27 cellular contexts compared by ENCODE assay signal in genomic region chr5:75031366-75031765, GRCh38.
"Had no signal": no experiment of that assay in that cellular context is flagged by ENCODE, and none has a peak within 500 bp of the region (broad histone marks: within the 10 kb centered on the region; RNA-seq: fewer than 3 reads in every experiment).

No MANE protein-coding gene starts in this region.

- H3K27ac ChIP-seq: adrenal gland, coronary artery, SJSA1 had no signal

- H3K4me3 Mint-ChIP-seq: activated CD4-positive, alpha-beta memory T cell treated with anti-CD3 and anti-CD28 coated beads for 36 hours; activated CD4-positive, alpha-beta T cell treated with anti-CD3 and anti-CD28 coated beads, Interleukin-2, amount 10 ng/mL, durations not matched to agents 7 days and 5 days; activated naive CD4-positive, alpha-beta T cell treated with anti-CD3 and anti-CD28 coated beads for 36 hours; activated naive CD8-positive, alpha-beta T cell treated with anti-CD3 and anti-CD28 coated beads, Interleukin-2, amount 10 ng/mL, durations not matched to agents 7 days and 5 days; activated T-helper 17 cell treated with anti-CD3 and anti-CD28 coated beads, Interleukin-2, amount 50 U/mL, for 72 hours; T-helper 1 cell treated with Interleukin-12 subunit alpha and Interleukin-12 subunit beta and Interleukin-4 antibody, amounts not matched to agents 30 μg/mL and 1 μg/mL, for 36 hours had no signal

- H3K4me1 ChIP-seq: adrenal gland, SJSA1 had no signal

- H3K27me3 Mint-ChIP-seq: activated CD4-positive, alpha-beta memory T cell treated with anti-CD3 and anti-CD28 coated beads for 36 hours; activated CD4-positive, alpha-beta T cell treated with anti-CD3 and anti-CD28 coated beads, Interleukin-2, amount 10 ng/mL, durations not matched to agents 7 days and 5 days; activated T-helper 17 cell treated with anti-CD3 and anti-CD28 coated beads, Interleukin-2, amount 50 U/mL, for 72 hours had no signal

- ATAC-seq: activated T-helper 17 cell treated with anti-CD3 and anti-CD28 coated beads, Interleukin-2, amount 50 U/mL, for 72 hours; PC-3; SK-N-SH treated with all-trans-retinoic acid at 6 μM for 48 hours had no signal

- H3K9me3 Mint-ChIP-seq: activated CD4-positive, alpha-beta memory T cell treated with anti-CD3 and anti-CD28 coated beads for 36 hours; activated CD4-positive, alpha-beta T cell treated with anti-CD3 and anti-CD28 coated beads, Interleukin-2, amount 10 ng/mL, durations not matched to agents 7 days and 5 days; activated naive CD4-positive, alpha-beta T cell treated with anti-CD3 and anti-CD28 coated beads for 36 hours; activated naive CD8-positive, alpha-beta T cell treated with anti-CD3 and anti-CD28 coated beads, Interleukin-2, amount 10 ng/mL, durations not matched to agents 7 days and 5 days; activated T-helper 17 cell treated with anti-CD3 and anti-CD28 coated beads, Interleukin-2, amount 50 U/mL, for 72 hours; T-helper 1 cell treated with Interleukin-12 subunit alpha and Interleukin-12 subunit beta and Interleukin-4 antibody, amounts not matched to agents 30 μg/mL and 1 μg/mL, for 36 hours had no signal

- H3K27me3 ChIP-seq: adrenal gland, SJSA1 had no signal

- H3K36me3 ChIP-seq: adrenal gland had no signal

- H3K9me3 ChIP-seq: adrenal gland, SJSA1 had no signal

- H3K4me3 ChIP-seq: adrenal gland, coronary artery, SJSA1 had no signal

- H3K27ac Mint-ChIP-seq: activated CD4-positive, alpha-beta memory T cell treated with anti-CD3 and anti-CD28 coated beads for 36 hours; activated CD4-positive, alpha-beta T cell treated with anti-CD3 and anti-CD28 coated beads, Interleukin-2, amount 10 ng/mL, durations not matched to agents 7 days and 5 days; activated naive CD4-positive, alpha-beta T cell treated with anti-CD3 and anti-CD28 coated beads for 36 hours; activated T-helper 17 cell treated with anti-CD3 and anti-CD28 coated beads, Interleukin-2, amount 50 U/mL, for 72 hours; T-helper 1 cell treated with Interleukin-12 subunit alpha and Interleukin-12 subunit beta and Interleukin-4 antibody, amounts not matched to agents 30 μg/mL and 1 μg/mL, for 36 hours had no signal

- FAIRE-seq: RCC 7860 had no signal

- DNase-seq: activated CD4-positive, alpha-beta memory T cell treated with anti-CD3 and anti-CD28 coated beads for 36 hours; activated CD4-positive, alpha-beta T cell treated with anti-CD3 and anti-CD28 coated beads, Interleukin-2, amount 10 ng/mL, durations not matched to agents 7 days and 5 days; activated CD4-positive, CD25-positive, alpha-beta regulatory T cell; activated CD8-positive, alpha-beta memory T cell treated with anti-CD3 and anti-CD28 coated beads for 24 hours; activated gamma-delta T cell; activated naive CD4-positive, alpha-beta T cell treated with anti-CD3 and anti-CD28 coated beads for 36 hours; activated naive CD8-positive, alpha-beta T cell treated with anti-CD3 and anti-CD28 coated beads, Interleukin-2, amount 10 ng/mL, durations not matched to agents 7 days and 5 days; activated T-cell treated with anti-CD3 and anti-CD28 coated beads for 4 hours; activated T-cell treated with anti-CD3 and anti-CD28 coated beads, Interleukin-2, amount 50 U/mL, for 48 hours; adrenal gland; anterior cingulate cortex; caudate nucleus; NCI-H1092; NCI-H1417; NCI-H1930; NCI-H226; NCI-H526; PC-3; SHP77; SW 1271; T-helper 9 cell had no signal

- H3K36me3 Mint-ChIP-seq: activated CD4-positive, alpha-beta memory T cell treated with anti-CD3 and anti-CD28 coated beads for 36 hours had no signal
